Comparison of ENCODE assay signal across 23 cellular contexts in the genomic region with DNA sequence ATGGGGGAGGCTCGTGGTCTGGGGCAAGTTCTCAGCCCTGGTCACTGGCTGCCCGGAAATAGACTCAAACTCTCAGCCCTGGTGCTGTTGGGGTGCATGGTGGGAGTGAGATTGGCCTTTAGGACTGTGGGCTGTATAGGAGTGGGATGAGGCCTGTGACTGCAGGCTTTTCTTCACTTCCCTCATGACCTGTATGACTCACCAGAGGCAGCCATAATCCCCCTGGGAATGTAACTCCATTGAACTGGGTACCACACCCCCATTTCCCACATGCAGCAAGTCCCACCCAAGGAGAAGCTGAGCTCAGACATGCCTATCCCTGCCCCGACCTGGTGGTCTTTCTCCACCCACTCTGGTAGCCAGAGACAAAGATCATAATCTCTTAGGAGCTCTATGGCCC.
A peak's percentile ranks its signal among the peaks of the same experiment; 100 is the strongest.
DNase-seq lines count a peak whose midpoint lies in the region; ATAC-seq and TF ChIP-seq lines count a peak whose summit lies in the region.
"Had no signal": no experiment of that assay in that cellular context is flagged by ENCODE, and none has a peak within 500 bp of the region (broad histone marks: within the 10 kb centered on the region; RNA-seq: fewer than 3 reads in every experiment).

No MANE protein-coding gene starts in this region.

- intact Hi-C loops in esophagus muscularis mucosa (cut with DNase I) = no loop called here

- TF ChIP-seq CTCF in RWPE1 (conservative IDR thresholded peaks at IDR 0.05; ENCODE audit: low read depth) (no peak), esophagus muscularis mucosa (IDR thresholded peaks at IDR 0.05) (no peak)

- ATAC-seq in HG03460 (IDR thresholded peaks at IDR 0.05; ENCODE audit: unreplicated experiment) = no peak
- ATAC-seq: activated CD8-positive, alpha-beta T cell treated with anti-CD3 and anti-CD28 coated beads for 36 hours; esophagus mucosa; mucosa of descending colon; WTC11 had no signal

- 60% methylated on average over 3 of the region's 3 CpGs for WGBS in esophagus muscularis mucosa

- DNase-seq in HCEC 1CT = peak; percentile 19
- DNase-seq in RWPE1 (ENCODE audit: low spot score) = no peak
- DNase-seq in esophagus muscularis mucosa (ENCODE audit: extremely low spot score) = peak; percentile 90
- DNase-seq in renal cortical epithelial cell (ENCODE audit: low read depth) = peak; percentile 18
- no peak for DNase-seq in AG08395 (ENCODE audit: low spot score)
- no peak for DNase-seq in activated gamma-delta T cell treated with Interleukin-2 at 50 U/mL for 16 hours
- no peak for DNase-seq in MV-4-11 (lab: John Stamatoyannopoulos, UW)
- DNase-seq: activated CD8-positive, alpha-beta T cell treated with anti-CD3 and anti-CD28 coated beads for 36 hours; activated naive CD4-positive, alpha-beta T cell treated with Interleukin-2 at 50 U/mL for 16 hours; activated T-cell treated with anti-CD3 and anti-CD28 coated beads, Interleukin-2, amount 50 U/mL, for 24 hours; Caco-2; left ventricle myocardium inferior; mucosa of descending colon; NCI-H1092; NCI-H2029; NCI-H345; stimulated activated CD4-positive, alpha-beta T cell treated with anti-CD3 and anti-CD28 coated beads, Interleukin-12 subunit alpha, Interleukin-12 subunit beta, amount 100 ng/mL, for 4 hours; upper lobe of left lung had no signal

- POLR2A ChIA-PET in RWPE1 (lab: Yijun Ruan, JAX; ENCODE audit: low non-redundant PET) = no interaction called here

- H3K36me3 ChIP-seq in esophagus muscularis mucosa = no peaks in the 10 kb centered on the region
- H3K36me3 ChIP-seq: left ventricle myocardium inferior, upper lobe of left lung had no signal

- TF ChIP-seq POLR2A in esophagus muscularis mucosa (IDR thresholded peaks at IDR 0.05; ENCODE audit: low read depth) = no peak

- H3K4me1 ChIP-seq in esophagus muscularis mucosa = peaks cover 0 to 11% (median 10%) of the 10 kb centered on the region in 4 donors
- H3K4me1 ChIP-seq: upper lobe of left lung had no signal

- no peak overlapping the region for H3K4me3 ChIP-seq in esophagus muscularis mucosa
- H3K4me3 ChIP-seq: left ventricle myocardium inferior, mucosa of descending colon, SK-N-MC, upper lobe of left lung had no signal

- peak overlapping the region; percentile 83 for H3K27ac ChIP-seq in RWPE1
- no peak overlapping the region for H3K27ac ChIP-seq in esophagus muscularis mucosa (replicated peaks in 1 of 4)
- H3K27ac ChIP-seq: KMS-11, left ventricle myocardium inferior, SK-N-MC, upper lobe of left lung had no signal

- no peaks in the 10 kb centered on the region for H3K27me3 ChIP-seq in esophagus muscularis mucosa
- H3K27me3 ChIP-seq: upper lobe of left lung had no signal

- CTCF ChIA-PET in RWPE1 (lab: Yijun Ruan, JAX) = interaction anchor here (0.6 kb wide), 1 partner anchor 10 kb away, joined by 3 read pairs; no protein-coding TSS in a partner anchor

- H3K9me3 ChIP-seq in esophagus muscularis mucosa = no peaks in the 10 kb centered on the region
- H3K9me3 ChIP-seq: left ventricle myocardium inferior, mucosa of descending colon, upper lobe of left lung had no signal

- TF ChIP-seq EP300 in esophagus muscularis mucosa (IDR thresholded peaks at IDR 0.05) = no peak

Comparison
In these comparisons a context has a peak if more than half of its experiments do, and no peak if none do; other contexts are left out.
1. DNase-seq: peak in HCEC 1CT (single experiment), esophagus muscularis mucosa (single experiment) and renal cortical epithelial cell (single experiment); none in RWPE1 (single experiment), AG08395 (single experiment), activated gamma-delta T cell treated with Interleukin-2 at 50 U/mL for 16 hours (single experiment) and MV-4-11 (single experiment).